Comparison of ENCODE assay signal across 1 cellular context in the genomic region with DNA sequence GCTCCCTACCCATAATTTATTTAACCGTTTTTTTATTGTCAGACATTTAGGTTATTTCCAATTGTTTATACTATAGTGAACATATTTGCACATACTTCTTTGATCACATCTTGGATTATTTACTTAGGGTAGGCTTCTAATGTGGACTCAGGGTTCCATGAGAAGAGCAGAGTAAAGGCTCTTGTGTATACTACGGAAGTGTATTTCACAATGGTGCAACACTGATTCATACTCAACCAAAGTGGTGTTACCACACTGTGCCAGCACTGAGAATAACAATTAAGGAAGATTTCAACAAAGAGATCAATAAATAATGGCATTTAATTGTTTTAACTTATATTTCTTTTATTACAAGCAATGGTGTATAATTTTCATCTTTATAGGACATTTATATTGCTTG.
TF ChIP-seq lines count a peak whose summit lies in the region.

No MANE protein-coding gene starts in this region.

TF ChIP-seq in HepG2, 621 proteins besides CTCF, POLR2A, EP300 and RAD21 (continued from another document):
- TF ChIP-seq, protein P1, sequence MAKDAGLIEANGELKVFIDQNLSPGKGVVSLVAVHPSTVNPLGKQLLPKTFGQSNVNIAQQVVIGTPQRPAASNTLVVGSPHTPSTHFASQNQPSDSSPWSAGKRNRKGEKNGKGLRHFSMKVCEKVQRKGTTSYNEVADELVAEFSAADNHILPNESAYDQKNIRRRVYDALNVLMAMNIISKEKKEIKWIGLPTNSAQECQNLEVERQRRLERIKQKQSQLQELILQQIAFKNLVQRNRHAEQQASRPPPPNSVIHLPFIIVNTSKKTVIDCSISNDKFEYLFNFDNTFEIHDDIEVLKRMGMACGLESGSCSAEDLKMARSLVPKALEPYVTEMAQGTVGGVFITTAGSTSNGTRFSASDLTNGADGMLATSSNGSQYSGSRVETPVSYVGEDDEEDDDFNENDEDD (CRISPR knock-in tag; IDR thresholded peaks at IDR 0.05; ENCODE audit: borderline replicate concordance) = no peak
- TF ChIP-seq, protein P2, sequence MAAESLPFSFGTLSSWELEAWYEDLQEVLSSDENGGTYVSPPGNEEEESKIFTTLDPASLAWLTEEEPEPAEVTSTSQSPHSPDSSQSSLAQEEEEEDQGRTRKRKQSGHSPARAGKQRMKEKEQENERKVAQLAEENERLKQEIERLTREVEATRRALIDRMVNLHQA (CRISPR knock-in tag; IDR thresholded peaks at IDR 0.05) = no peak
- TF ChIP-seq SYNCRIP (IDR thresholded peaks at IDR 0.05; ENCODE audit: insufficient read depth, low read depth, low read length) (no peak), FOXK1 (CRISPR knock-in tag; IDR thresholded peaks at IDR 0.05; ENCODE audit: borderline replicate concordance, low read depth) (peak; percentile 31; the same call in 1 of the 2 replicates), NFIC (IDR thresholded peaks at IDR 0.05; ENCODE audit: low read length) (peak; percentile 29; the same call in 1 of the 2 replicates), KAT2B (IDR thresholded peaks at IDR 0.05; ENCODE audit: borderline replicate concordance, low read depth, low read length) (no peak), FOXA1 (IDR thresholded peaks at IDR 0.05) (no peak), FOXA1 (CRISPR knock-in tag; IDR thresholded peaks at IDR 0.05) (0 out of 2 replicates have a peak, but pooled peaks have one; percentile 18), FOSL2 (CRISPR knock-in tag; IDR thresholded peaks at IDR 0.05) (peak; percentile 75), SRSF9 (IDR thresholded peaks at IDR 0.05; ENCODE audit: borderline replicate concordance, insufficient read depth, low read depth, low read length, poor library complexity, severe bottlenecking) (no peak), TBX3 (IDR thresholded peaks at IDR 0.05; ENCODE audit: borderline replicate concordance) (peak; percentile 12; the same call in 1 of the 2 replicates), GZF1 (CRISPR knock-in tag; IDR thresholded peaks at IDR 0.05) (no peak)
- TF ChIP-seq, protein P3, sequence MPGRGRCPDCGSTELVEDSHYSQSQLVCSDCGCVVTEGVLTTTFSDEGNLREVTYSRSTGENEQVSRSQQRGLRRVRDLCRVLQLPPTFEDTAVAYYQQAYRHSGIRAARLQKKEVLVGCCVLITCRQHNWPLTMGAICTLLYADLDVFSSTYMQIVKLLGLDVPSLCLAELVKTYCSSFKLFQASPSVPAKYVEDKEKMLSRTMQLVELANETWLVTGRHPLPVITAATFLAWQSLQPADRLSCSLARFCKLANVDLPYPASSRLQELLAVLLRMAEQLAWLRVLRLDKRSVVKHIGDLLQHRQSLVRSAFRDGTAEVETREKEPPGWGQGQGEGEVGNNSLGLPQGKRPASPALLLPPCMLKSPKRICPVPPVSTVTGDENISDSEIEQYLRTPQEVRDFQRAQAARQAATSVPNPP (CRISPR knock-in tag; IDR thresholded peaks at IDR 0.05) = no peak
- TF ChIP-seq, protein P4, sequence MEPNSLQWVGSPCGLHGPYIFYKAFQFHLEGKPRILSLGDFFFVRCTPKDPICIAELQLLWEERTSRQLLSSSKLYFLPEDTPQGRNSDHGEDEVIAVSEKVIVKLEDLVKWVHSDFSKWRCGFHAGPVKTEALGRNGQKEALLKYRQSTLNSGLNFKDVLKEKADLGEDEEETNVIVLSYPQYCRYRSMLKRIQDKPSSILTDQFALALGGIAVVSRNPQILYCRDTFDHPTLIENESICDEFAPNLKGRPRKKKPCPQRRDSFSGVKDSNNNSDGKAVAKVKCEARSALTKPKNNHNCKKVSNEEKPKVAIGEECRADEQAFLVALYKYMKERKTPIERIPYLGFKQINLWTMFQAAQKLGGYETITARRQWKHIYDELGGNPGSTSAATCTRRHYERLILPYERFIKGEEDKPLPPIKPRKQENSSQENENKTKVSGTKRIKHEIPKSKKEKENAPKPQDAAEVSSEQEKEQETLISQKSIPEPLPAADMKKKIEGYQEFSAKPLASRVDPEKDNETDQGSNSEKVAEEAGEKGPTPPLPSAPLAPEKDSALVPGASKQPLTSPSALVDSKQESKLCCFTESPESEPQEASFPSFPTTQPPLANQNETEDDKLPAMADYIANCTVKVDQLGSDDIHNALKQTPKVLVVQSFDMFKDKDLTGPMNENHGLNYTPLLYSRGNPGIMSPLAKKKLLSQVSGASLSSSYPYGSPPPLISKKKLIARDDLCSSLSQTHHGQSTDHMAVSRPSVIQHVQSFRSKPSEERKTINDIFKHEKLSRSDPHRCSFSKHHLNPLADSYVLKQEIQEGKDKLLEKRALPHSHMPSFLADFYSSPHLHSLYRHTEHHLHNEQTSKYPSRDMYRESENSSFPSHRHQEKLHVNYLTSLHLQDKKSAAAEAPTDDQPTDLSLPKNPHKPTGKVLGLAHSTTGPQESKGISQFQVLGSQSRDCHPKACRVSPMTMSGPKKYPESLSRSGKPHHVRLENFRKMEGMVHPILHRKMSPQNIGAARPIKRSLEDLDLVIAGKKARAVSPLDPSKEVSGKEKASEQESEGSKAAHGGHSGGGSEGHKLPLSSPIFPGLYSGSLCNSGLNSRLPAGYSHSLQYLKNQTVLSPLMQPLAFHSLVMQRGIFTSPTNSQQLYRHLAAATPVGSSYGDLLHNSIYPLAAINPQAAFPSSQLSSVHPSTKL (CRISPR knock-in tag; IDR thresholded peaks at IDR 0.05) = peak; percentile 63
